ENCODE assay signal across 12 cellular contexts in the genomic region with DNA sequence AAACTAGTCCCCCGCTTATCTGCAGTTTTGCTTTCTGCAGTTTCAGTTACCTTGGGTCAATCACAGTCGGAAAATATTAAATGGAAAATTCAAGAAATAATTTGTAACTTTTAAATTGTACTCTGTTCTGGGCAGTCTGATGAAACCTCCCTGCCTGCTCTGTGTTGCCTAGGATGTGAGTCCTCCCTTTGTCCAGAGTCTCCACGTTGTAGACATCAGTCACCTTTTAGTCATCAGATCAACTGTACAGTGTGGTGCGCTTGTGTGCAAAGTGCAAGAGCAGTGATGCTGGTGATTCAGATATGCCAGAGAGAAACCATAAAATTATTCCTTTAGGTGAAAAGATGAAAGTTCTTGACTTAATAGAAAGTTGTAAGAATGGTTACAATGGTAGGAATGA. TPM values are rescaled to one million over a fixed set of nuclear protein-coding genes. Genes with fewer than 3 reads are reported as not detected.
A peak's percentile ranks its signal among the peaks of the same experiment; 100 is the strongest.
DNase-seq lines count a peak whose midpoint lies in the region; ATAC-seq lines count a peak whose summit lies in the region.
"Had no signal": no experiment of that assay in that cellular context is flagged by ENCODE, and none has a peak within 500 bp of the region (broad histone marks: within the 10 kb centered on the region; RNA-seq: fewer than 3 reads in every experiment).

No MANE protein-coding gene starts in this region.

- H3K27me3 Mint-ChIP-seq in activated T-helper 1 cell treated with anti-CD3 and anti-CD28 coated beads, Interleukin-12 subunit alpha, Interleukin-12 subunit beta, Interleukin-2, Interleukin-4 antibody, amounts not matched to agents 30 ng/mL and 10 ng/mL and 1 ng/mL, durations not matched to agents 14 hours and 24 hours and 36 hours (ENCODE audit: insufficient read depth) = peaks cover 32% of the 10 kb centered on the region
- H3K27me3 Mint-ChIP-seq in stimulated activated naive CD8-positive, alpha-beta T cell treated with anti-CD3 and anti-CD28 coated beads, Interleukin-15, Interleukin-2, amounts not matched to agents 100 ng/mL and 50 ng/mL, for 24 hours = peaks cover 52% of the 10 kb centered on the region

- peaks cover 4% of the 10 kb centered on the region for H3K9me3 Mint-ChIP-seq in activated T-helper 1 cell treated with anti-CD3 and anti-CD28 coated beads, Interleukin-12 subunit alpha, Interleukin-12 subunit beta, Interleukin-2, Interleukin-4 antibody, amounts not matched to agents 30 ng/mL and 10 ng/mL and 1 ng/mL, durations not matched to agents 14 hours and 24 hours and 36 hours
- no peaks in the 10 kb centered on the region for H3K9me3 Mint-ChIP-seq in stimulated activated naive CD8-positive, alpha-beta T cell treated with anti-CD3 and anti-CD28 coated beads, Interleukin-15, Interleukin-2, amounts not matched to agents 100 ng/mL and 50 ng/mL, for 24 hours

- H3K4me1 Mint-ChIP-seq in activated T-helper 1 cell treated with anti-CD3 and anti-CD28 coated beads, Interleukin-12 subunit alpha, Interleukin-12 subunit beta, Interleukin-2, Interleukin-4 antibody, amounts not matched to agents 30 ng/mL and 10 ng/mL and 1 ng/mL, durations not matched to agents 14 hours and 24 hours and 36 hours (ENCODE audit: low read depth) = peaks cover 22% of the 10 kb centered on the region
- peaks cover 43% of the 10 kb centered on the region for H3K4me1 Mint-ChIP-seq in stimulated activated naive CD8-positive, alpha-beta T cell treated with anti-CD3 and anti-CD28 coated beads, Interleukin-15, Interleukin-2, amounts not matched to agents 100 ng/mL and 50 ng/mL, for 24 hours (ENCODE audit: low read depth)

- peaks cover 2% of the 10 kb centered on the region for H3K36me3 Mint-ChIP-seq in activated T-helper 1 cell treated with anti-CD3 and anti-CD28 coated beads, Interleukin-12 subunit alpha, Interleukin-12 subunit beta, Interleukin-2, Interleukin-4 antibody, amounts not matched to agents 30 ng/mL and 10 ng/mL and 1 ng/mL, durations not matched to agents 14 hours and 24 hours and 36 hours (ENCODE audit: low read depth)
- H3K36me3 Mint-ChIP-seq in stimulated activated naive CD8-positive, alpha-beta T cell treated with anti-CD3 and anti-CD28 coated beads, Interleukin-15, Interleukin-2, amounts not matched to agents 100 ng/mL and 50 ng/mL, for 24 hours (ENCODE audit: low read depth) = peaks cover 5% of the 10 kb centered on the region

- DNase-seq in activated T-cell treated with anti-CD3 and anti-CD28 coated beads for 24 hours (ENCODE audit: low read depth) (peak; percentile 52), kidney glomerular epithelial cell (lab: John Stamatoyannopoulos, UW) (peak; percentile 36), NCI-H774 (lab: John Stamatoyannopoulos, UW) (no peak), NCI-H82 treated with DMSO at 0.1 percent for 48 hours (lab: John Stamatoyannopoulos, UW; ENCODE audit: unreplicated experiment) (no peak)
- DNase-seq in activated T-cell treated with anti-CD3 and anti-CD28 coated beads, Interleukin-2, amount 50 U/mL, for 1 hour = no peak
- no peak for DNase-seq in activated T-helper 1 cell treated with anti-CD3 and anti-CD28 coated beads, Interleukin-12 subunit alpha, Interleukin-12 subunit beta, Interleukin-2, Interleukin-4 antibody, amounts not matched to agents 30 ng/mL and 10 ng/mL and 1 ng/mL, durations not matched to agents 14 hours and 24 hours and 36 hours (ENCODE audit: low spot score)
- DNase-seq: amniotic stem cell, esophagus squamous epithelium had no signal

- no peak for ATAC-seq in GM18861 (IDR thresholded peaks at IDR 0.05; ENCODE audit: unreplicated experiment)

- peak overlapping the region; percentile 54 for H3K27ac Mint-ChIP-seq in activated T-helper 1 cell treated with anti-CD3 and anti-CD28 coated beads, Interleukin-12 subunit alpha, Interleukin-12 subunit beta, Interleukin-2, Interleukin-4 antibody, amounts not matched to agents 30 ng/mL and 10 ng/mL and 1 ng/mL, durations not matched to agents 14 hours and 24 hours and 36 hours
- peak overlapping the region; percentile 87 for H3K27ac Mint-ChIP-seq in stimulated activated naive CD8-positive, alpha-beta T cell treated with anti-CD3 and anti-CD28 coated beads, Interleukin-15, Interleukin-2, amounts not matched to agents 100 ng/mL and 50 ng/mL, for 24 hours

- intact Hi-C loops in activated T-helper 1 cell treated with anti-CD3 and anti-CD28 coated beads, Interleukin-12 subunit alpha, Interleukin-12 subunit beta, Interleukin-2, Interleukin-4 antibody, amounts not matched to agents 30 ng/mL and 10 ng/mL and 1 ng/mL, durations not matched to agents 14 hours and 24 hours and 36 hours (cut with micrococcal nuclease) = loop anchor here (1.0 to 5.0 kb wide), 3 partner anchors 70 to 1912 kb away; a partner anchor contains a TSS

- H3K4me3 Mint-ChIP-seq in activated T-helper 1 cell treated with anti-CD3 and anti-CD28 coated beads, Interleukin-12 subunit alpha, Interleukin-12 subunit beta, Interleukin-2, Interleukin-4 antibody, amounts not matched to agents 30 ng/mL and 10 ng/mL and 1 ng/mL, durations not matched to agents 14 hours and 24 hours and 36 hours = peak overlapping the region; percentile 32
- H3K4me3 Mint-ChIP-seq in stimulated activated naive CD8-positive, alpha-beta T cell treated with anti-CD3 and anti-CD28 coated beads, Interleukin-15, Interleukin-2, amounts not matched to agents 100 ng/mL and 50 ng/mL, for 24 hours = peak overlapping the region; percentile 34

RNA-seq across cellular contexts. Expression of a gene that starts 1.5 kb away (rescaled TPM):
- total RNA-seq in activated T-helper 1 cell treated with anti-CD3 and anti-CD28 coated beads, Interleukin-12 subunit alpha, Interleukin-12 subunit beta, Interleukin-2, Interleukin-4 antibody, amounts not matched to agents 30 ng/mL and 10 ng/mL and 1 ng/mL, durations not matched to agents 14 hours and 24 hours and 36 hours = not detected in 2 replicates
- total RNA-seq: esophagus squamous epithelium, H1, mesenteric fat pad had no signal

Comparison
In these comparisons a context has a peak if more than half of its experiments do, and no peak if none do; other contexts are left out.
1. DNase-seq: peak in activated T-cell treated with anti-CD3 and anti-CD28 coated beads for 24 hours (single experiment) and kidney glomerular epithelial cell (single experiment); none in activated T-cell treated with anti-CD3 and anti-CD28 coated beads, Interleukin-2, amount 50 U/mL, for 1 hour (single experiment), activated T-helper 1 cell treated with anti-CD3 and anti-CD28 coated beads, Interleukin-12 subunit alpha, Interleukin-12 subunit beta, Interleukin-2, Interleukin-4 antibody, amounts not matched to agents 30 ng/mL and 10 ng/mL and 1 ng/mL, durations not matched to agents 14 hours and 24 hours and 36 hours (single experiment), NCI-H774 (single experiment) and NCI-H82 treated with DMSO at 0.1 percent for 48 hours (single experiment).